1 cellular context compared by ENCODE assay signal in the genomic region with DNA sequence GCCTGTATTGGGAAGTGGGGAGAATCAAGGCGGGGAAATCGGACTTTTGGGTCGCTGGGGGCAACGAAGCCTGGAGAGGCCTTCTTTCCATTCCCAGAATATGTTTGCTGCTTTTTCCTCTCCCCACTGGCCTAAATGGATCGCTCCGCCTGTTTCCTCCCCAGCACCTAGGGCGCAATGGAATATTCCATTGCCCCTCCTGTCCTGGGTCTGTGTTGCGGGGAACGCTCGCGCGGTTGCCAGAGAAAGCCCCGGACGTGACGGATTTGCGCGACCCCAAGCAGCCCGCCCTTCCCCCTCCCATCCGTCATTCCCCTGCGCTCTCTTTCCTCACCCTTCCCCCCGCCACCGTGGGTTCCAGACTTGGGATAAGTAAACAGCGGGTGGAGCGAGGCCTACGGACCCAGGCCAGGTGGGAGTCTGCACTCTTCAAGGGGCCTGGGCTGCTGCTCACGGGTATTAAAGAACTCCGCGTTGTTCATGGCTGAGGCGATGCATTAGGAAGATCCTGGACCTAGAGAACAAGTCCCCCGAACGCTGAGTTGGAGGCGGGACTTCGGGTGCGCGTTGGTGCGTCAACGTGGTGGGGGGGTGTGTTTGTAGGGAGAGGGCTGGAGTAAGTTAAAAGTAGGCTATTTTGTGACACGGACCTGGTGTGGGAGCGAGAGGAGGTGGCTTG.
TF ChIP-seq lines count a peak whose summit lies in the region.

TSS of gene PPT2 (plus strand) at position 307 of the 679 bp plus-strand sequence. CDS start 454 bp downstream, outside the sequence.

TF ChIP-seq in K562, 482 proteins besides CTCF, POLR2A, EP300 and RAD21 (continued from another document and continues in another):
- TF ChIP-seq, protein P1, sequence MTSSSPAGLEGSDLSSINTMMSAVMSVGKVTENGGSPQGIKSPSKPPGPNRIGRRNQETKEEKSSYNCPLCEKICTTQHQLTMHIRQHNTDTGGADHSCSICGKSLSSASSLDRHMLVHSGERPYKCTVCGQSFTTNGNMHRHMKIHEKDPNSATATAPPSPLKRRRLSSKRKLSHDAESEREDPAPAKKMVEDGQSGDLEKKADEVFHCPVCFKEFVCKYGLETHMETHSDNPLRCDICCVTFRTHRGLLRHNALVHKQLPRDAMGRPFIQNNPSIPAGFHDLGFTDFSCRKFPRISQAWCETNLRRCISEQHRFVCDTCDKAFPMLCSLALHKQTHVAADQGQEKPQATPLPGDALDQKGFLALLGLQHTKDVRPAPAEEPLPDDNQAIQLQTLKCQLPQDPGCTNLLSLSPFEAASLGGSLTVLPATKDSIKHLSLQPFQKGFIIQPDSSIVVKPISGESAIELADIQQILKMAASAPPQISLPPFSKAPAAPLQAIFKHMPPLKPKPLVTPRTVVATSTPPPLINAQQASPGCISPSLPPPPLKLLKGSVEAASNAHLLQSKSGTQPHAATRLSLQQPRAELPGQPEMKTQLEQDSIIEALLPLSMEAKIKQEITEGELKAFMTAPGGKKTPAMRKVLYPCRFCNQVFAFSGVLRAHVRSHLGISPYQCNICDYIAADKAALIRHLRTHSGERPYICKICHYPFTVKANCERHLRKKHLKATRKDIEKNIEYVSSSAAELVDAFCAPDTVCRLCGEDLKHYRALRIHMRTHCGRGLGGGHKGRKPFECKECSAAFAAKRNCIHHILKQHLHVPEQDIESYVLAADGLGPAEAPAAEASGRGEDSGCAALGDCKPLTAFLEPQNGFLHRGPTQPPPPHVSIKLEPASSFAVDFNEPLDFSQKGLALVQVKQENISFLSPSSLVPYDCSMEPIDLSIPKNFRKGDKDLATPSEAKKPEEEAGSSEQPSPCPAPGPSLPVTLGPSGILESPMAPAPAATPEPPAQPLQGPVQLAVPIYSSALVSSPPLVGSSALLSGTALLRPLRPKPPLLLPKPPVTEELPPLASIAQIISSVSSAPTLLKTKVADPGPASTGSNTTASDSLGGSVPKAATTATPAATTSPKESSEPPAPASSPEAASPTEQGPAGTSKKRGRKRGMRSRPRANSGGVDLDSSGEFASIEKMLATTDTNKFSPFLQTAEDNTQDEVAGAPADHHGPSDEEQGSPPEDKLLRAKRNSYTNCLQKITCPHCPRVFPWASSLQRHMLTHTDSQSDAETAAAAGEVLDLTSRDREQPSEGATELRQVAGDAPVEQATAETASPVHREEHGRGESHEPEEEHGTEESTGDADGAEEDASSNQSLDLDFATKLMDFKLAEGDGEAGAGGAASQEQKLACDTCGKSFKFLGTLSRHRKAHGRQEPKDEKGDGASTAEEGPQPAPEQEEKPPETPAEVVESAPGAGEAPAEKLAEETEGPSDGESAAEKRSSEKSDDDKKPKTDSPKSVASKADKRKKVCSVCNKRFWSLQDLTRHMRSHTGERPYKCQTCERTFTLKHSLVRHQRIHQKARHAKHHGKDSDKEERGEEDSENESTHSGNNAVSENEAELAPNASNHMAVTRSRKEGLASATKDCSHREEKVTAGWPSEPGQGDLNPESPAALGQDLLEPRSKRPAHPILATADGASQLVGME (CRISPR knock-in tag; IDR thresholded peaks at IDR 0.05): 0 out of 2 replicates have a peak, but pooled peaks have one; percentile 15
- TF ChIP-seq POLR2AphosphoS5 (IDR thresholded peaks at IDR 0.05; ENCODE audit: control insufficient read depth, insufficient read depth, low read depth, low read length) (peak; percentile 57), ZNF699 (CRISPR knock-in tag; IDR thresholded peaks at IDR 0.05; ENCODE audit: insufficient replicate concordance) (no peak), DIDO1 (tag; IDR thresholded peaks at IDR 0.05; ENCODE audit: low read depth) (peak; percentile 79), RCOR1 (IDR thresholded peaks at IDR 0.05; ENCODE audit: borderline replicate concordance in 1 of 2, low read depth in 2 of 2, low read length in 2 of 2) (peak in 1 of 2 experiments; percentile 7; a peak in 1 of 4 replicates), ARNT (IDR thresholded peaks at IDR 0.05) (peak in 1 of 2 experiments; percentile 84; a peak in 3 of 4 replicates), SMARCB1 (IDR thresholded peaks at IDR 0.05; ENCODE audit: insufficient read length, low read depth) (no peak), CHD4 (IDR thresholded peaks at IDR 0.05; ENCODE audit: insufficient read depth, insufficient replicate concordance, low read depth, low read length, poor library complexity, severe bottlenecking) (no peak), EZH2 (IDR thresholded peaks at IDR 0.05; ENCODE audit: borderline replicate concordance, low read depth, low read length) (no peak), SIN3A (IDR thresholded peaks at IDR 0.05; ENCODE audit: borderline replicate concordance in 2 of 2, control insufficient read depth in 1 of 2, low read depth in 2 of 2, low read length in 2 of 2) (peak; percentile 83 to 91; a peak in 3 of 4 replicates), CCNT2 (IDR thresholded peaks at IDR 0.05; ENCODE audit: borderline replicate concordance, extremely low read depth, insufficient read length, low read depth, low read length) (peak; percentile 54), NCOA6 (IDR thresholded peaks at IDR 0.05) (no peak), RNF2 (IDR thresholded peaks at IDR 0.05) (peak; percentile 76), NR4A1 (CRISPR knock-in tag; IDR thresholded peaks at IDR 0.05) (no peak), NR4A1 (tag; IDR thresholded peaks at IDR 0.05) (0 out of 2 replicates have a peak, but pooled peaks have one; percentile 19), ZNF121 (CRISPR knock-in tag; conservative IDR thresholded peaks at IDR 0.05) (no peak), TAF9B (IDR thresholded peaks at IDR 0.05; ENCODE audit: partially characterized antibody) (peak; percentile 59), ZBTB2 (IDR thresholded peaks at IDR 0.05) (peak; percentile 47; the same call in 1 of the 2 replicates), SNAPC5 (CRISPR knock-in tag; IDR thresholded peaks at IDR 0.05) (no peak), FIP1L1 (IDR thresholded peaks at IDR 0.05; ENCODE audit: low read depth, low read length, poor library complexity, severe bottlenecking) (no peak), ETV5 (CRISPR knock-in tag; IDR thresholded peaks at IDR 0.05; ENCODE audit: low read depth) (peak; percentile 72; the same call in 1 of the 2 replicates), ILF3 (IDR thresholded peaks at IDR 0.05; ENCODE audit: borderline replicate concordance) (no peak), NFIC (IDR thresholded peaks at IDR 0.05) (no peak; the same call in 1 of the 2 replicates), ZNF79 (CRISPR knock-in tag; IDR thresholded peaks at IDR 0.05; ENCODE audit: low read depth) (peak; percentile 28; the same call in 1 of the 2 replicates), ZC3H4 (CRISPR knock-in tag; IDR thresholded peaks at IDR 0.05; ENCODE audit: borderline replicate concordance) (peak; percentile 87; the same call in 1 of the 2 replicates), FOSL1 (tag; conservative IDR thresholded peaks at IDR 0.05) (peak; percentile 51; the same call in 1 of the 2 replicates), KAT8 (IDR thresholded peaks at IDR 0.05; ENCODE audit: low read depth) (no peak), ZNF695 (CRISPR knock-in tag; IDR thresholded peaks at IDR 0.05) (no peak), ZBTB7A (IDR thresholded peaks at IDR 0.05; ENCODE audit: borderline replicate concordance, control insufficient read depth, low read depth, low read length) (peak; percentile 82; the same call in 1 of the 2 replicates), ZFX (CRISPR knock-in tag; IDR thresholded peaks at IDR 0.05) (peak; percentile 80), HINFP (tag; conservative IDR thresholded peaks at IDR 0.05; ENCODE audit: low read depth) (no peak), SMARCA4 (IDR thresholded peaks at IDR 0.05) (no peak), XRCC5 (IDR thresholded peaks at IDR 0.05; ENCODE audit: low read depth, low read length) (no peak; the same call in 1 of the 2 replicates), ZNF239 (CRISPR knock-in tag; IDR thresholded peaks at IDR 0.05) (no peak; the same call in 1 of the 2 replicates), POLR3G (IDR thresholded peaks at IDR 0.05; ENCODE audit: extremely low read depth, insufficient read length, insufficient replicate concordance) (no peak), ZNF445 (CRISPR knock-in tag; IDR thresholded peaks at IDR 0.05; ENCODE audit: low read depth) (no peak), STAT5A (IDR thresholded peaks at IDR 0.05; ENCODE audit: borderline replicate concordance, low read length) (peak; percentile 12; the same call in 1 of the 2 replicates)
- TF ChIP-seq, protein P2, sequence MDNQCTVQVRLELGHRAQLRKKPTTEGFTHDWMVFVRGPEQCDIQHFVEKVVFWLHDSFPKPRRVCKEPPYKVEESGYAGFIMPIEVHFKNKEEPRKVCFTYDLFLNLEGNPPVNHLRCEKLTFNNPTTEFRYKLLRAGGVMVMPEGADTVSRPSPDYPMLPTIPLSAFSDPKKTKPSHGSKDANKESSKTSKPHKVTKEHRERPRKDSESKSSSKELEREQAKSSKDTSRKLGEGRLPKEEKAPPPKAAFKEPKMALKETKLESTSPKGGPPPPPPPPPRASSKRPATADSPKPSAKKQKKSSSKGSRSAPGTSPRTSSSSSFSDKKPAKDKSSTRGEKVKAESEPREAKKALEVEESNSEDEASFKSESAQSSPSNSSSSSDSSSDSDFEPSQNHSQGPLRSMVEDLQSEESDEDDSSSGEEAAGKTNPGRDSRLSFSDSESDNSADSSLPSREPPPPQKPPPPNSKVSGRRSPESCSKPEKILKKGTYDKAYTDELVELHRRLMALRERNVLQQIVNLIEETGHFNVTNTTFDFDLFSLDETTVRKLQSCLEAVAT (IDR thresholded peaks at IDR 0.05): peak; percentile 60 to 77; a peak in 3 of 4 replicates
- TF ChIP-seq, protein P3, sequence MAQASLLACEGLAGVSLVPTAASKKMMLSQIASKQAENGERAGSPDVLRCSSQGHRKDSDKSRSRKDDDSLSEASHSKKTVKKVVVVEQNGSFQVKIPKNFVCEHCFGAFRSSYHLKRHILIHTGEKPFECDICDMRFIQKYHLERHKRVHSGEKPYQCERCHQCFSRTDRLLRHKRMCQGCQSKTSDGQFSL (CRISPR knock-in tag; IDR thresholded peaks at IDR 0.05): peak; percentile 94
- TF ChIP-seq, protein P3 (tag; IDR thresholded peaks at IDR 0.05): no peak
- TF ChIP-seq, protein P4, sequence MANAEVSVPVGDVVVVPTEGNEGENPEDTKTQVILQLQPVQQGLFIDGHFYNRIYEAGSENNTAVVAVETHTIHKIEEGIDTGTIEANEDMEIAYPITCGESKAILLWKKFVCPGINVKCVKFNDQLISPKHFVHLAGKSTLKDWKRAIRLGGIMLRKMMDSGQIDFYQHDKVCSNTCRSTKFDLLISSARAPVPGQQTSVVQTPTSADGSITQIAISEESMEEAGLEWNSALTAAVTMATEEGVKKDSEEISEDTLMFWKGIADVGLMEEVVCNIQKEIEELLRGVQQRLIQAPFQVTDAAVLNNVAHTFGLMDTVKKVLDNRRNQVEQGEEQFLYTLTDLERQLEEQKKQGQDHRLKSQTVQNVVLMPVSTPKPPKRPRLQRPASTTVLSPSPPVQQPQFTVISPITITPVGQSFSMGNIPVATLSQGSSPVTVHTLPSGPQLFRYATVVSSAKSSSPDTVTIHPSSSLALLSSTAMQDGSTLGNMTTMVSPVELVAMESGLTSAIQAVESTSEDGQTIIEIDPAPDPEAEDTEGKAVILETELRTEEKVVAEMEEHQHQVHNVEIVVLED (CRISPR knock-in tag; IDR thresholded peaks at IDR 0.05): peak; percentile 86
- TF ChIP-seq, protein P5, sequence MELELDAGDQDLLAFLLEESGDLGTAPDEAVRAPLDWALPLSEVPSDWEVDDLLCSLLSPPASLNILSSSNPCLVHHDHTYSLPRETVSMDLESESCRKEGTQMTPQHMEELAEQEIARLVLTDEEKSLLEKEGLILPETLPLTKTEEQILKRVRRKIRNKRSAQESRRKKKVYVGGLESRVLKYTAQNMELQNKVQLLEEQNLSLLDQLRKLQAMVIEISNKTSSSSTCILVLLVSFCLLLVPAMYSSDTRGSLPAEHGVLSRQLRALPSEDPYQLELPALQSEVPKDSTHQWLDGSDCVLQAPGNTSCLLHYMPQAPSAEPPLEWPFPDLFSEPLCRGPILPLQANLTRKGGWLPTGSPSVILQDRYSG (tag; conservative IDR thresholded peaks at IDR 0.05; ENCODE audit: low read depth): no peak
